In the genomic region with DNA sequence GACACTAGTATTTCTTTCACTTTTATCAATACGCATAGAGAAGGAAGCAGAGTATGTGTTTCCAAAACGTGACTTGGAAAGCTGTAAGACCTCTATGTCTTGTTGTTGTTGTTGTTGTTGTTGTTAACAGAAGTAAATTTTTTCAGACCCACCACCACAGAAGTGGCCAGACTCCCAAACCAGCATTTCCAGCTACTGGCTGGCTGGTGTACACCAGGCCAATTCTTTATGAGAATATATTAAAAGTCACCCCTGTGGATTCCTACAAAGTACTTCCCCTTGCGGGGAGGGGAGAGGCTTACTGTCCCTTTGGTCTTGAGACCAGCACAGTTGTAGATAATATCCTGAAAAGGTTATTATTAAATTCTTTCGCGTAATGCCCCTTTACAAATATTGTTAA, we compare ENCODE assay signal across 8 cellular contexts. TPM values are rescaled to one million over a fixed set of nuclear protein-coding genes. Genes with fewer than 3 reads are reported as not detected.
A peak's percentile ranks its signal among the peaks of the same experiment; 100 is the strongest.
DNase-seq lines count a peak whose midpoint lies in the region; ATAC-seq lines count a peak whose summit lies in the region.

No MANE protein-coding gene starts in this region.

- peaks cover 9% of the 10 kb centered on the region for H3K27me3 Mint-ChIP-seq in activated CD4-positive, alpha-beta T cell treated with anti-CD3 and anti-CD28 coated beads, Interleukin-2, amount 10 ng/mL, durations not matched to agents 24 days and 14 days
- H3K27me3 Mint-ChIP-seq in activated CD4-positive, alpha-beta memory T cell treated with anti-CD3 and anti-CD28 coated beads, Interleukin-2, amount 10 ng/mL, durations not matched to agents 7 days and 5 days = peaks cover 12% of the 10 kb centered on the region

- peak overlapping the region; percentile 81 for H3K4me3 ChIP-seq in iPS-20b (ENCODE audit: low read length)

- H3K4me1 ChIP-seq in iPS-20b (ENCODE audit: insufficient read depth, low read length) = peaks cover 11% of the 10 kb centered on the region; the same call in 1 of the 2 replicates

- peaks cover 27% of the 10 kb centered on the region for H3K27me3 ChIP-seq in iPS-20b (ENCODE audit: insufficient read depth, low read length)

- H3K36me3 ChIP-seq in iPS-20b (ENCODE audit: insufficient read depth, low read depth, low read length) = no peaks in the 10 kb centered on the region

- H3K9me3 ChIP-seq in iPS-20b (ENCODE audit: insufficient read depth, low read depth, low read length) = no peaks in the 10 kb centered on the region

- CTCF ChIA-PET in activated CD4-positive, alpha-beta memory T cell treated with anti-CD3 and anti-CD28 coated beads, Interleukin-2, amount 10 ng/mL, durations not matched to agents 7 days and 5 days (lab: Charles Lee) = interaction anchor here (0.8 to 1.5 kb wide), 5 partner anchors 400 to 1054 kb away, joined by 3 to 8 read pairs (median 3); no protein-coding TSS in a partner anchor

- H3K36me3 Mint-ChIP-seq in activated CD4-positive, alpha-beta T cell treated with anti-CD3 and anti-CD28 coated beads, Interleukin-2, amount 10 ng/mL, durations not matched to agents 24 days and 14 days (ENCODE audit: low read depth) = peaks cover 2% of the 10 kb centered on the region
- no peaks in the 10 kb centered on the region for H3K36me3 Mint-ChIP-seq in activated CD4-positive, alpha-beta memory T cell treated with anti-CD3 and anti-CD28 coated beads, Interleukin-2, amount 10 ng/mL, durations not matched to agents 7 days and 5 days (ENCODE audit: low read depth)

- ATAC-seq in HG03571 (IDR thresholded peaks at IDR 0.05; ENCODE audit: unreplicated experiment) = no peak
- no peak for ATAC-seq in HG02884 (IDR thresholded peaks at IDR 0.05; ENCODE audit: unreplicated experiment)
- ATAC-seq in GM19351 (IDR thresholded peaks at IDR 0.05; ENCODE audit: unreplicated experiment) = no peak

- intact Hi-C loops in activated CD4-positive, alpha-beta T cell treated with anti-CD3 and anti-CD28 coated beads, Interleukin-2, amount 10 ng/mL, durations not matched to agents 24 days and 14 days (cut with micrococcal nuclease) = loop anchor here (2.0 to 5.0 kb wide), 5 partner anchors 42 to 813 kb away; no protein-coding TSS in a partner anchor

- no peak overlapping the region for H3K9ac ChIP-seq in iPS-20b (ENCODE audit: low read depth, low read length)

- peak; percentile 67 for DNase-seq in activated CD4-positive, alpha-beta T cell treated with anti-CD3 and anti-CD28 coated beads, Interleukin-2, amount 10 ng/mL, durations not matched to agents 24 days and 14 days
- DNase-seq in activated CD4-positive, alpha-beta T cell treated with anti-CD3 and anti-CD28 coated beads, Interleukin-2, amount 50 U/mL, for 4 hours = no peak
- no peak for DNase-seq in activated CD4-positive, alpha-beta memory T cell treated with anti-CD3 and anti-CD28 coated beads, Interleukin-2, amount 10 ng/mL, durations not matched to agents 7 days and 5 days
- DNase-seq in superior temporal gyrus (ENCODE audit: extremely low spot score) = peak; percentile 71

- H3K27ac Mint-ChIP-seq in activated CD4-positive, alpha-beta T cell treated with anti-CD3 and anti-CD28 coated beads, Interleukin-2, amount 10 ng/mL, durations not matched to agents 24 days and 14 days = peak overlapping the region; percentile 95
- peak overlapping the region; percentile 74 for H3K27ac Mint-ChIP-seq in activated CD4-positive, alpha-beta memory T cell treated with anti-CD3 and anti-CD28 coated beads, Interleukin-2, amount 10 ng/mL, durations not matched to agents 7 days and 5 days

- H3K4me1 Mint-ChIP-seq in activated CD4-positive, alpha-beta T cell treated with anti-CD3 and anti-CD28 coated beads, Interleukin-2, amount 10 ng/mL, durations not matched to agents 24 days and 14 days = peaks cover 31% of the 10 kb centered on the region
- H3K4me1 Mint-ChIP-seq in activated CD4-positive, alpha-beta memory T cell treated with anti-CD3 and anti-CD28 coated beads, Interleukin-2, amount 10 ng/mL, durations not matched to agents 7 days and 5 days = peaks cover 35% of the 10 kb centered on the region

- POLR2A ChIA-PET in activated CD4-positive, alpha-beta memory T cell treated with anti-CD3 and anti-CD28 coated beads, Interleukin-2, amount 10 ng/mL, durations not matched to agents 7 days and 5 days (lab: Charles Lee) = interaction anchor here (0.9 to 4.9 kb wide), 6 partner anchors 163 to 602 kb away, joined by 3 to 41 read pairs (median 4); no protein-coding TSS in a partner anchor

- H3K4me3 Mint-ChIP-seq in activated CD4-positive, alpha-beta T cell treated with anti-CD3 and anti-CD28 coated beads, Interleukin-2, amount 10 ng/mL, durations not matched to agents 24 days and 14 days = peak overlapping the region; percentile 89
- peak overlapping the region; percentile 80 for H3K4me3 Mint-ChIP-seq in activated CD4-positive, alpha-beta memory T cell treated with anti-CD3 and anti-CD28 coated beads, Interleukin-2, amount 10 ng/mL, durations not matched to agents 7 days and 5 days

- no peaks in the 10 kb centered on the region for H3K9me3 Mint-ChIP-seq in activated CD4-positive, alpha-beta T cell treated with anti-CD3 and anti-CD28 coated beads, Interleukin-2, amount 10 ng/mL, durations not matched to agents 24 days and 14 days
- H3K9me3 Mint-ChIP-seq in activated CD4-positive, alpha-beta memory T cell treated with anti-CD3 and anti-CD28 coated beads, Interleukin-2, amount 10 ng/mL, durations not matched to agents 7 days and 5 days = no peaks in the 10 kb centered on the region

- no peak overlapping the region for H3K27ac ChIP-seq in iPS-20b (ENCODE audit: low read length)

RNA-seq across cellular contexts. Expression of gene FOXP1, which starts 1.6 kb away (rescaled TPM):
- total RNA-seq in activated CD4-positive, alpha-beta T cell treated with anti-CD3 and anti-CD28 coated beads, Interleukin-2, amount 10 ng/mL, durations not matched to agents 24 days and 14 days = 102 and 110 TPM in 2 replicates
- 10 to 100 TPM; 71.3 to 76.9 TPM for total RNA-seq in activated CD4-positive, alpha-beta memory T cell treated with anti-CD3 and anti-CD28 coated beads, Interleukin-2, amount 10 ng/mL, durations not matched to agents 7 days and 5 days

Comparison
In these comparisons a context has a peak if more than half of its experiments do, and no peak if none do; other contexts are left out.
1. DNase-seq: peak in activated CD4-positive, alpha-beta T cell treated with anti-CD3 and anti-CD28 coated beads, Interleukin-2, amount 10 ng/mL, durations not matched to agents 24 days and 14 days (single experiment) and superior temporal gyrus (single experiment); none in activated CD4-positive, alpha-beta T cell treated with anti-CD3 and anti-CD28 coated beads, Interleukin-2, amount 50 U/mL, for 4 hours (0 of 2) and activated CD4-positive, alpha-beta memory T cell treated with anti-CD3 and anti-CD28 coated beads, Interleukin-2, amount 10 ng/mL, durations not matched to agents 7 days and 5 days (single experiment).